ENCODE assay signal across 9 cellular contexts in the genomic region with DNA sequence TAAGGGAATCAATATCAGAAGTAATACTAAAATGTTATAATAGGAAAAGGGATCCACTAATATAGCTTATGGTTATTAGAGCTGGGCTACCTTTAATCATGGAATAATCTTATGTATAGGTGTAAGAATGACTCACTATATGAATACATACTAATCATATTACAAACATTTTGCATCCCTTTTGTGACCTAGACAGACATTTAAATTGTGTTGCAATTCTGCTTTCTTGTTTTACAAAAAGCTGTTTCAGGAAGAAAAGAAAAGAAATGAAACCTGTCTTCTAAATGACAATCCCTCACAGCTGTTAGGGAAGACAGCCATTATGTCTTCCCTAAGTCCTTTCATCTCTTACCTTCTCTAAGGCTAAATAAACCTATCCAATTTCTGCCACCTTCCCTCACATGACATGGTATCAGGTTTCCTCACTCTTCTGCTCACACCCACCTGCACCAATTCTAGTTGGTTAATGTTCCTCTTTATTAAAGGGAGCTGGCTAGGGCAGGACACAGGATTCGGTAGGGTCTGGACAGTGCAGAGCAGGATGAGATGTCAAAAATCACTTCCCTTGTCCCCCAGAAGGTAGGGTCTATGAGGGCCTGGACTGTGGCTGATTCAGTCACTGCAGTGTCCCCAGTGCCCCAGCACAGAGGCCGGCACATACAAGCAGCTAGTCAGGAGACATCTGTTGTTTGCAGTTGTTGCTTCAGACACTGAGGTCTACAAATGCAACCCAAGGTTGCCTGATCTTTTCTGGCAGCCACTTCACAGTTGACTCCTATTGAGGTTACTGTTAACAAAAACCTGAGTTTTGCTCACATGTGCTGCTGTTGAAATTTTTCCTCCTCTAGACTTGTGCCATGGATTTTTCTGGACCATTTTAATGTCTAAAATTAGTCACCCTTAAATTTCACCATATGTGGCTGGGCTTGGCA. TPM values are rescaled to one million over a fixed set of nuclear protein-coding genes. Genes with fewer than 3 reads are reported as not detected.
DNase-seq lines count a peak whose midpoint lies in the region; ATAC-seq and TF ChIP-seq lines count a peak whose summit lies in the region.
"Had no signal": no experiment of that assay in that cellular context is flagged by ENCODE, and none has a peak within 500 bp of the region (broad histone marks: within the 10 kb centered on the region; RNA-seq: fewer than 3 reads in every experiment).

No MANE protein-coding gene starts in this region.

- no TSS peak for BruUV-seq in MCF 10A (replicated peaks; lab: Mats Ljungman, UMichigan)

- no peak for TF ChIP-seq POLR2A in breast epithelium (IDR thresholded peaks at IDR 0.05)

- no peaks in the 10 kb centered on the region for H3K9me3 Mint-ChIP-seq in MCF 10A (ENCODE audit: unreplicated experiment)

- CTCF ChIA-PET in MCF 10A (lab: Yijun Ruan, JAX): interaction anchor here (0.6 to 2.9 kb wide), 5 partner anchors 23 to 257 kb away, joined by 3 to 17 read pairs (median 11); no protein-coding TSS in a partner anchor

- H3K36me3 ChIP-seq in breast epithelium (no peaks in the 10 kb centered on the region), tibial artery (no peaks in the 10 kb centered on the region)

- DNase-seq in MCF 10A (ENCODE audit: unreplicated experiment) (peak; percentile 36), breast epithelium (ENCODE audit: low spot score in 2 of 2) (no peak), NCI-H82 treated with DMSO at 0.1 percent for 48 hours (lab: John Stamatoyannopoulos, UW; ENCODE audit: unreplicated experiment) (peak; percentile 33), fibroblast of peridontal ligament (ENCODE audit: extremely low read depth) (peak; percentile 59), tibial artery (peak in 1 of 2 donors; percentile 63)
- DNase-seq: Calu3 had no signal

- POLR2A ChIA-PET in MCF 10A (lab: Yijun Ruan, JAX): interaction anchor here (0.7 to 6.6 kb wide), 10 partner anchors 8 to 385 kb away, joined by 3 to 63 read pairs (median 4); a partner anchor contains a TSS

- intact Hi-C loops in MCF 10A (cut with micrococcal nuclease): no loop called here
- intact Hi-C loops in breast epithelium (cut with DNase I; ENCODE audit: low total_unique reads): no loop called here
- intact Hi-C loops in tibial artery (cut with DNase I; ENCODE audit: low total_unique reads): loop anchor here (5.0 to 10.0 kb wide), 2 partner anchors 69 to 83 kb away; a partner anchor contains a TSS

- H3K27ac ChIP-seq in breast epithelium (peak overlapping the region in 1 of 2 donors; percentile 52), tibial artery (peak overlapping the region; percentile 42 to 98)

- ATAC-seq in GM19324 (IDR thresholded peaks at IDR 0.05; ENCODE audit: low FRiP score, unreplicated experiment): no peak
- no peak for ATAC-seq in GM18861 (IDR thresholded peaks at IDR 0.05; ENCODE audit: unreplicated experiment)
- ATAC-seq in GM21737 (IDR thresholded peaks at IDR 0.05; ENCODE audit: unreplicated experiment): no peak

- H3K9me3 ChIP-seq in breast epithelium (no peaks in the 10 kb centered on the region), tibial artery (no peaks in the 10 kb centered on the region)

- no peak for TF ChIP-seq CTCF in MCF 10A (IDR thresholded peaks at IDR 0.05; ENCODE audit: unreplicated experiment)
- no peak for TF ChIP-seq CTCF in breast epithelium (IDR thresholded peaks at IDR 0.05)
- no peak for TF ChIP-seq CTCF in tibial artery (IDR thresholded peaks at IDR 0.05)

- H3K4me1 Mint-ChIP-seq in MCF 10A (ENCODE audit: insufficient read depth, unreplicated experiment): peaks cover 14% of the 10 kb centered on the region

- no peaks in the 10 kb centered on the region for H3K27me3 Mint-ChIP-seq in MCF 10A (ENCODE audit: insufficient read depth, unreplicated experiment)

- H3K36me3 Mint-ChIP-seq in MCF 10A (ENCODE audit: insufficient read depth, unreplicated experiment): peaks cover 30% of the 10 kb centered on the region

- peak overlapping the region; percentile 21 for H3K27ac Mint-ChIP-seq in MCF 10A (ENCODE audit: low read depth, unreplicated experiment)

- H3K4me3 Mint-ChIP-seq in MCF 10A (ENCODE audit: unreplicated experiment): no peak overlapping the region

- H3K4me3 ChIP-seq in breast epithelium: no peak overlapping the region
- H3K4me3 ChIP-seq in tibial artery: no peak overlapping the region

- peaks cover 0 to 4% of the 10 kb centered on the region in 2 donors for H3K4me1 ChIP-seq in breast epithelium
- H3K4me1 ChIP-seq in tibial artery: peaks cover 0 to 81% (median 28%) of the 10 kb centered on the region in 4 donors

- H3K27me3 ChIP-seq in breast epithelium (no peaks in the 10 kb centered on the region), tibial artery (no peaks in the 10 kb centered on the region)

RNA-seq across cellular contexts. Expression of a gene that starts 3.8 kb away (rescaled TPM):
- total RNA-seq in MCF 10A (2022) (71.4 and 96.4 TPM in 2 replicates), breast epithelium (10 to 100 TPM; 85.9 to 92.8 (median 89.8) TPM)

Comparison
In these comparisons a context has a peak if more than half of its experiments do, and no peak if none do; other contexts are left out.
1. DNase-seq: peak in MCF 10A (single experiment), NCI-H82 treated with DMSO at 0.1 percent for 48 hours (single experiment) and fibroblast of peridontal ligament (single experiment); none in breast epithelium (0 of 2).